Comparison of ENCODE assay signal across 8 cellular contexts in the genomic region with DNA sequence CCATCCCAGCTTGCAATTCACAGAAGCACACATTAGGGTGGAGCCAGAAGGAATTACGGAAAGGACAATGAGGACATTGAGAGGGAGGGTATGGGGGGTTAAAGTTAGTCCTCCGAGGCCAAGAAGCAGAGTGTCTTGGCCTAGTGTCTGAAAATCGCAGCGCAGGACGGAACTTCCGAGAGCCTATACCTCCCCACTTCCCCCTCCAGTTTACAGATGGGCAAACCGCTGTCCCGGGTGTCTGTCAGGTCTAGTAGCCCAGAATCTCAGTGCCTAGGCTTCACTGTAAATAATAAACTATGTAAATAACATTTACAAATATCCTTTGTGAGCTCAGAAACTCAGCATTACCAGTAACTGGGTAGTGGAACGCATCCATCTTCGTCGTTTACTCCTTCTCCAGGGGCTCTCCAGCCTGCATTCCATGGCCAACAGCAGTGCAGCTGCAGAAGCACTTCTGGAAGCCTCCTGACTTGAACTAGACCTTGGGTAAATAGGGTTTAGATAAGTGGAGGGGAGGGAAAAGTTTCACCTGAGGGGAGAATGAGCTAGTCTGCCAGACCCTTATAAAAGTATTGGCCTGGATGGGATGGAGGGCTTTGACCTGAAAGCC. TPM values are rescaled to one million over a fixed set of nuclear protein-coding genes. Genes with fewer than 3 reads are reported as not detected.
A peak's percentile ranks its signal among the peaks of the same experiment; 100 is the strongest.
DNase-seq lines count a peak whose midpoint lies in the region; ATAC-seq and TF ChIP-seq lines count a peak whose summit lies in the region.

No MANE protein-coding gene starts in this region.

- H3K9ac ChIP-seq in BLaER1 treated with 17β-estradiol and CSF1 and Interleukin-3, amounts not matched to agents 10 nM and 100 nM = peak overlapping the region in 10 of 11 experiments; percentile 18 to 76 (median 58); a peak in 17 of 22 replicates

- H3K36me3 ChIP-seq in BLaER1 treated with 17β-estradiol and CSF1 and Interleukin-3, amounts not matched to agents 10 nM and 100 nM = no peaks in the 10 kb centered on the region

- H3K4me3 ChIP-seq in BLaER1 treated with 17β-estradiol and CSF1 and Interleukin-3, amounts not matched to agents 10 nM and 100 nM = peak overlapping the region; percentile 41 to 68 (median 57)
- peak overlapping the region; percentile 61 for H3K4me3 ChIP-seq in fibroblast of the aortic adventitia (ENCODE audit: low read depth, low read length)

- H3K9me3 ChIP-seq in BLaER1 treated with 17β-estradiol and CSF1 and Interleukin-3, amounts not matched to agents 10 nM and 100 nM (replicated peaks in 1 of 11) = peaks cover 0 to 10% (median 5%) of the 10 kb centered on the region in 11 experiments; a peak in 12 of 22 replicates

- ATAC-seq in GM19023 (IDR thresholded peaks at IDR 0.05; ENCODE audit: unreplicated experiment) (peak; percentile 70), HG03103 (IDR thresholded peaks at IDR 0.05; ENCODE audit: low read depth, unreplicated experiment) (peak; percentile 53)

- H3K9me3 Mint-ChIP-seq in T-helper 2 cell treated with Interferon-gamma antibody and Interleukin-4, amounts not matched to agents 5 μg/mL and 100 μg/mL, for 36 hours = no peaks in the 10 kb centered on the region
- H3K9me3 Mint-ChIP-seq in neural crest cell = no peaks in the 10 kb centered on the region

- H3K4me2 ChIP-seq in BLaER1 treated with 17β-estradiol and CSF1 and Interleukin-3, amounts not matched to agents 10 nM and 100 nM = peak overlapping the region; percentile 77 to 90 (median 85)

- H3K4me3 Mint-ChIP-seq in T-helper 2 cell treated with Interferon-gamma antibody and Interleukin-4, amounts not matched to agents 5 μg/mL and 100 μg/mL, for 36 hours = peak overlapping the region; percentile 89
- peak overlapping the region; percentile 95 for H3K4me3 Mint-ChIP-seq in neural crest cell

- no peaks in the 10 kb centered on the region for H3K36me3 Mint-ChIP-seq in T-helper 2 cell treated with Interferon-gamma antibody and Interleukin-4, amounts not matched to agents 5 μg/mL and 100 μg/mL, for 36 hours (ENCODE audit: low read depth)
- no peaks in the 10 kb centered on the region for H3K36me3 Mint-ChIP-seq in neural crest cell (ENCODE audit: low read depth)

- H3K27ac ChIP-seq in BLaER1 treated with 17β-estradiol and CSF1 and Interleukin-3, amounts not matched to agents 10 nM and 100 nM = peak overlapping the region in 6 of 11 experiments; percentile 27 to 75 (median 72); a peak in 13 of 22 replicates

- H4K20me1 ChIP-seq in BLaER1 treated with 17β-estradiol and CSF1 and Interleukin-3, amounts not matched to agents 10 nM and 100 nM = no peaks in the 10 kb centered on the region

- H3K4me1 ChIP-seq in BLaER1 treated with 17β-estradiol and CSF1 and Interleukin-3, amounts not matched to agents 10 nM and 100 nM = peaks cover 5 to 45% (median 14%) of the 10 kb centered on the region in 10 experiments; a peak in 16 of 20 replicates

- H3K27me3 ChIP-seq in BLaER1 treated with 17β-estradiol and CSF1 and Interleukin-3, amounts not matched to agents 10 nM and 100 nM = peaks cover 18 to 39% (median 32%) of the 10 kb centered on the region in 11 experiments

- H3K4me1 Mint-ChIP-seq in T-helper 2 cell treated with Interferon-gamma antibody and Interleukin-4, amounts not matched to agents 5 μg/mL and 100 μg/mL, for 36 hours (ENCODE audit: low read depth) = peaks cover 21% of the 10 kb centered on the region
- H3K4me1 Mint-ChIP-seq in neural crest cell = peaks cover 15% of the 10 kb centered on the region

- no peak for DNase-seq in T-helper 2 cell treated with Interferon-gamma antibody and Interleukin-4, amounts not matched to agents 5 μg/mL and 100 μg/mL, for 36 hours (ENCODE audit: low spot score)
- DNase-seq in fibroblast of the aortic adventitia (ENCODE audit: low read depth) = no peak
- no peak for DNase-seq in neural crest cell (ENCODE audit: low read depth, low spot score)
- no peak for DNase-seq in activated gamma-delta T cell (lab: John Stamatoyannopoulos, UW)
- DNase-seq in effector CD8-positive, alpha-beta T cell (lab: John Stamatoyannopoulos, UW) = no peak

- no peaks in the 10 kb centered on the region for H3K27me3 Mint-ChIP-seq in T-helper 2 cell treated with Interferon-gamma antibody and Interleukin-4, amounts not matched to agents 5 μg/mL and 100 μg/mL, for 36 hours (ENCODE audit: low read depth)
- H3K27me3 Mint-ChIP-seq in neural crest cell (ENCODE audit: low read depth) = peaks cover 2% of the 10 kb centered on the region

- TF ChIP-seq CTCF in fibroblast of the aortic adventitia (IDR thresholded peaks at IDR 0.05; ENCODE audit: insufficient read depth, low read length) (no peak), neural crest cell (conservative IDR thresholded peaks at IDR 0.05) (peak; percentile 21)

- peak overlapping the region; percentile 85 for H3K27ac Mint-ChIP-seq in T-helper 2 cell treated with Interferon-gamma antibody and Interleukin-4, amounts not matched to agents 5 μg/mL and 100 μg/mL, for 36 hours
- H3K27ac Mint-ChIP-seq in neural crest cell (ENCODE audit: unreplicated experiment) = peak overlapping the region; percentile 98

RNA-seq across cellular contexts. Expression of gene ADPRH, which starts 1.0 kb away (rescaled TPM):
- total RNA-seq in fibroblast of the aortic adventitia (ENCODE audit: low replicate concordance) (3.8 and 4.1 TPM in 2 replicates), neural crest cell (3.5 TPM in 2 replicates)

RNA-seq across cellular contexts. Expression of gene PLA1A, which starts 17.4 kb away (rescaled TPM):
- 1.1 TPM in 1 of 2 replicates, not detected in the other for total RNA-seq in fibroblast of the aortic adventitia (ENCODE audit: low replicate concordance)
- not detected in 2 replicates for total RNA-seq in neural crest cell

RNA-seq across cellular contexts. Expression of gene CD80, which starts 20.8 kb away (rescaled TPM):
- total RNA-seq in fibroblast of the aortic adventitia (ENCODE audit: low replicate concordance) (not detected in 2 replicates), neural crest cell (not detected in 2 replicates)
